In genomic region chr4:137451150-137451850, GRCh38 we compare ENCODE assay signal across 1 cellular context.
TF ChIP-seq lines count a peak whose summit lies in the region.

No MANE protein-coding gene starts in this region.

TF ChIP-seq in H1, 55 proteins besides CTCF, POLR2A, EP300 and RAD21:
- TF ChIP-seq CHD7 (IDR thresholded peaks at IDR 0.05; ENCODE audit: insufficient replicate concordance, low read length) (peak; percentile 54), HDAC6 (IDR thresholded peaks at IDR 0.05; ENCODE audit: low read depth, low read length) (no peak), SIN3A (conservative IDR thresholded peaks at IDR 0.05 in 1 of 2, IDR thresholded peaks at IDR 0.05 in 1 of 2; ENCODE audit: low read depth in 1 of 2, low read length in 2 of 2) (no peak), BACH1 (IDR thresholded peaks at IDR 0.05; ENCODE audit: low read length) (no peak), TCF12 (IDR thresholded peaks at IDR 0.05; ENCODE audit: low read depth, low read length) (no peak), ATF2 (IDR thresholded peaks at IDR 0.05; ENCODE audit: low read length) (peak; percentile 63; the same call in 1 of the 2 replicates), JUND (IDR thresholded peaks at IDR 0.05; ENCODE audit: low read length) (peak; percentile 74), SP2 (IDR thresholded peaks at IDR 0.05; ENCODE audit: low read length) (no peak), ATF3 (IDR thresholded peaks at IDR 0.05; ENCODE audit: insufficient read depth, low read depth, low read length) (no peak), SRF (IDR thresholded peaks at IDR 0.05; ENCODE audit: low read depth, low read length) (no peak), SP1 (IDR thresholded peaks at IDR 0.05; ENCODE audit: low read depth, low read length) (no peak), ASH2L (IDR thresholded peaks at IDR 0.05; ENCODE audit: low read length) (peak; percentile 24), JUN (IDR thresholded peaks at IDR 0.05; ENCODE audit: low read depth, low read length) (peak; percentile 90), RBBP5 (IDR thresholded peaks at IDR 0.05; ENCODE audit: borderline replicate concordance, low read depth, low read length) (no peak), CHD2 (IDR thresholded peaks at IDR 0.05; ENCODE audit: low read length) (no peak)
